ENCODE assay signal across 1 cellular context in the genomic region with DNA sequence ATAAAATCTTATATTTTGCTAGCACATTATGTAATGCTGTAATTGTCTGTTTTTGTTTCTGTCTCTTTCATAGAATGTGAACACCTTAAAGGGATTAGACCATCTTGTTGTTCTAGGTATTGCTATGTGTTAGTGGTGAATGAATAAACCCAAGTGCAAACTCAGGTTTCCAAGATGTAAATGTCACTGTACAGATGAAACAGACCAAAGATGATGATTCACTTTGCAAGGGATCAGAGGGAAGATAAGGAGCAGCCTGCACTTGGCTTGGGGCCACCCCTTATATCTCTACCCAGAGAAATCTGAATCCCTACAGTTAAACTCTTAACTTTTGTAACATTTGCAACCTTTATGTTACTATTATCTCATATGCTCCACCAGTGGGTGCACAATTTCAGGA.
TF ChIP-seq lines count a peak whose summit lies in the region.

No MANE protein-coding gene starts in this region.

TF ChIP-seq in K562, 482 proteins besides CTCF, POLR2A, EP300 and RAD21 (continued from another document and continues in another):
- TF ChIP-seq HMG20A (CRISPR knock-in tag; conservative IDR thresholded peaks at IDR 0.05) (no peak), NR2C2 (CRISPR knock-in tag; IDR thresholded peaks at IDR 0.05) (no peak), NR2C2 (tag; IDR thresholded peaks at IDR 0.05) (no peak), SNRNP70 (optimal IDR thresholded peaks at IDR 0.05; ENCODE audit: low read depth, low read length) (no peak), SMARCC2 (IDR thresholded peaks at IDR 0.05; ENCODE audit: low read depth) (peak; percentile 72; the same call in 1 of the 2 replicates), STAG1 (CRISPR knock-in tag; IDR thresholded peaks at IDR 0.05; ENCODE audit: borderline replicate concordance) (no peak), DACH1 (IDR thresholded peaks at IDR 0.05; ENCODE audit: partially characterized antibody) (no peak), TCF3 (CRISPR knock-in tag; IDR thresholded peaks at IDR 0.05) (peak; percentile 81), ZBTB7A (IDR thresholded peaks at IDR 0.05; ENCODE audit: borderline replicate concordance, control insufficient read depth, low read depth, low read length) (no peak), KAT2B (IDR thresholded peaks at IDR 0.05; ENCODE audit: low read depth, low read length) (no peak), ZNF586 (CRISPR knock-in tag; conservative IDR thresholded peaks at IDR 0.05) (no peak), BACH1 (tag; IDR thresholded peaks at IDR 0.05) (no peak), RFX7 (CRISPR knock-in tag; IDR thresholded peaks at IDR 0.05) (no peak), NFATC3 (IDR thresholded peaks at IDR 0.05) (no peak), ARNT (IDR thresholded peaks at IDR 0.05) (no peak; a peak in 1 of 4 replicates), WHSC1 (IDR thresholded peaks at IDR 0.05; ENCODE audit: low read length) (no peak), NCOA4 (IDR thresholded peaks at IDR 0.05; ENCODE audit: partially characterized antibody) (no peak), MEIS2 (IDR thresholded peaks at IDR 0.05; ENCODE audit: partially characterized antibody) (peak; percentile 55), PHTF2 (CRISPR knock-in tag; IDR thresholded peaks at IDR 0.05) (no peak), MIER1 (IDR thresholded peaks at IDR 0.05; ENCODE audit: low read depth) (no peak), KAT8 (IDR thresholded peaks at IDR 0.05; ENCODE audit: low read depth) (no peak), BCOR (IDR thresholded peaks at IDR 0.05) (peak; percentile 15; the same call in 1 of the 2 replicates), CEBPG (CRISPR knock-in tag; IDR thresholded peaks at IDR 0.05) (no peak), CEBPG (tag; conservative IDR thresholded peaks at IDR 0.05 in 1 of 2, IDR thresholded peaks at IDR 0.05 in 1 of 2) (no peak; a peak in 1 of 4 replicates), EZH2 (IDR thresholded peaks at IDR 0.05; ENCODE audit: borderline replicate concordance, low read depth, low read length) (no peak), ZNF584 (CRISPR knock-in tag; IDR thresholded peaks at IDR 0.05; ENCODE audit: low read depth) (no peak), ZNF316 (IDR thresholded peaks at IDR 0.05) (peak; percentile 39; the same call in 1 of the 2 replicates), JUN (IDR thresholded peaks at IDR 0.05; ENCODE audit: borderline replicate concordance, low read depth, low read length) (peak; percentile 84), JUN (CRISPR knock-in tag; IDR thresholded peaks at IDR 0.05; ENCODE audit: borderline replicate concordance) (no peak), STAT5B (CRISPR knock-in tag; IDR thresholded peaks at IDR 0.05) (no peak), TFAM (CRISPR knock-in tag; conservative IDR thresholded peaks at IDR 0.05) (no peak), PURB (CRISPR knock-in tag; IDR thresholded peaks at IDR 0.05; ENCODE audit: low read depth) (no peak), MYC (IDR thresholded peaks at IDR 0.05; ENCODE audit: low read depth, low read length) (peak; percentile 49), MYC (CRISPR knock-in tag; IDR thresholded peaks at IDR 0.05; ENCODE audit: borderline replicate concordance, low read depth) (no peak), ZNF174 (CRISPR knock-in tag; IDR thresholded peaks at IDR 0.05) (no peak), GTF2F1 (IDR thresholded peaks at IDR 0.05; ENCODE audit: low read depth, low read length) (no peak), CBFB (CRISPR knock-in tag; IDR thresholded peaks at IDR 0.05) (no peak), CHD1 (IDR thresholded peaks at IDR 0.05; ENCODE audit: low read length) (no peak), SMAD3 (CRISPR knock-in tag; conservative IDR thresholded peaks at IDR 0.05) (no peak), RBM14 (IDR thresholded peaks at IDR 0.05; ENCODE audit: borderline replicate concordance, insufficient read depth, low read depth, low read length) (no peak), ZNF134 (CRISPR knock-in tag; conservative IDR thresholded peaks at IDR 0.05) (no peak), TRIM28 (IDR thresholded peaks at IDR 0.05) (no peak), KLF13 (tag; IDR thresholded peaks at IDR 0.05; ENCODE audit: borderline replicate concordance, low read depth) (no peak), SMARCB1 (IDR thresholded peaks at IDR 0.05; ENCODE audit: insufficient read length, low read depth) (no peak), ZBTB8A (IDR thresholded peaks at IDR 0.05; ENCODE audit: partially characterized antibody) (no peak), ZNF75A (CRISPR knock-in tag; IDR thresholded peaks at IDR 0.05) (no peak), ZNF551 (CRISPR knock-in tag; IDR thresholded peaks at IDR 0.05) (no peak), ZKSCAN1 (IDR thresholded peaks at IDR 0.05; ENCODE audit: low read depth, low read length) (no peak), NELFE (IDR thresholded peaks at IDR 0.05; ENCODE audit: insufficient read depth, insufficient read length) (no peak), NUFIP1 (IDR thresholded peaks at IDR 0.05; ENCODE audit: partially characterized antibody) (no peak), GABPB2 (CRISPR knock-in tag; conservative IDR thresholded peaks at IDR 0.05) (no peak), DDX20 (tag; IDR thresholded peaks at IDR 0.05; ENCODE audit: low read depth) (no peak), HNRNPH1 (optimal IDR thresholded peaks at IDR 0.05; ENCODE audit: low read depth, low read length) (no peak), PRPF4 (IDR thresholded peaks at IDR 0.05; ENCODE audit: insufficient read depth, low read depth, low read length, poor library complexity, severe bottlenecking) (no peak), TARDBP (IDR thresholded peaks at IDR 0.05) (no peak), NBN (IDR thresholded peaks at IDR 0.05; ENCODE audit: low read depth) (peak; percentile 79; the same call in 1 of the 2 replicates), ILK (tag; IDR thresholded peaks at IDR 0.05; ENCODE audit: borderline replicate concordance, low read depth) (no peak), CBX2 (IDR thresholded peaks at IDR 0.05; ENCODE audit: insufficient read depth, low read length, poor library complexity, severe bottlenecking) (no peak), PRMT5 (CRISPR knock-in tag; IDR thresholded peaks at IDR 0.05) (no peak)
- TF ChIP-seq, protein P1, sequence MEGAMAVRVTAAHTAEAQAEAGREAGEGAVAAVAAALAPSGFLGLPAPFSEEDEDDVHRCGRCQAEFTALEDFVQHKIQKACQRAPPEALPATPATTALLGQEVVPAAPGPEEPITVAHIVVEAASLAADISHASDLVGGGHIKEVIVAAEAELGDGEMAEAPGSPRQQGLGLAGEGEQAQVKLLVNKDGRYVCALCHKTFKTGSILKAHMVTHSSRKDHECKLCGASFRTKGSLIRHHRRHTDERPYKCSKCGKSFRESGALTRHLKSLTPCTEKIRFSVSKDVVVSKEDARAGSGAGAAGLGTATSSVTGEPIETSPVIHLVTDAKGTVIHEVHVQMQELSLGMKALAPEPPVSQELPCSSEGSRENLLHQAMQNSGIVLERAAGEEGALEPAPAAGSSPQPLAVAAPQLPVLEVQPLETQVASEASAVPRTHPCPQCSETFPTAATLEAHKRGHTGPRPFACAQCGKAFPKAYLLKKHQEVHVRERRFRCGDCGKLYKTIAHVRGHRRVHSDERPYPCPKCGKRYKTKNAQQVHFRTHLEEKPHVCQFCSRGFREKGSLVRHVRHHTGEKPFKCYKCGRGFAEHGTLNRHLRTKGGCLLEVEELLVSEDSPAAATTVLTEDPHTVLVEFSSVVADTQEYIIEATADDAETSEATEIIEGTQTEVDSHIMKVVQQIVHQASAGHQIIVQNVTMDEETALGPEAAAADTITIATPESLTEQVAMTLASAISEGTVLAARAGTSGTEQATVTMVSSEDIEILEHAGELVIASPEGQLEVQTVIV (CRISPR knock-in tag; IDR thresholded peaks at IDR 0.05; ENCODE audit: borderline replicate concordance), result no peak
- TF ChIP-seq, protein P2, sequence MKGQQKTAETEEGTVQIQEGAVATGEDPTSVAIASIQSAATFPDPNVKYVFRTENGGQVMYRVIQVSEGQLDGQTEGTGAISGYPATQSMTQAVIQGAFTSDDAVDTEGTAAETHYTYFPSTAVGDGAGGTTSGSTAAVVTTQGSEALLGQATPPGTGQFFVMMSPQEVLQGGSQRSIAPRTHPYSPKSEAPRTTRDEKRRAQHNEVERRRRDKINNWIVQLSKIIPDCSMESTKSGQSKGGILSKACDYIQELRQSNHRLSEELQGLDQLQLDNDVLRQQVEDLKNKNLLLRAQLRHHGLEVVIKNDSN (CRISPR knock-in tag; IDR thresholded peaks at IDR 0.05), result no peak
- TF ChIP-seq, protein P3, sequence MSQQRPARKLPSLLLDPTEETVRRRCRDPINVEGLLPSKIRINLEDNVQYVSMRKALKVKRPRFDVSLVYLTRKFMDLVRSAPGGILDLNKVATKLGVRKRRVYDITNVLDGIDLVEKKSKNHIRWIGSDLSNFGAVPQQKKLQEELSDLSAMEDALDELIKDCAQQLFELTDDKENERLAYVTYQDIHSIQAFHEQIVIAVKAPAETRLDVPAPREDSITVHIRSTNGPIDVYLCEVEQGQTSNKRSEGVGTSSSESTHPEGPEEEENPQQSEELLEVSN (IDR thresholded peaks at IDR 0.05; ENCODE audit: borderline replicate concordance in 1 of 2, extremely low read depth in 1 of 2, insufficient read depth in 1 of 2, insufficient read length in 1 of 2, low read depth in 1 of 2, low read length in 1 of 2, poor library complexity in 1 of 2, severe bottlenecking in 1 of 2), result no peak
- TF ChIP-seq, protein P4, sequence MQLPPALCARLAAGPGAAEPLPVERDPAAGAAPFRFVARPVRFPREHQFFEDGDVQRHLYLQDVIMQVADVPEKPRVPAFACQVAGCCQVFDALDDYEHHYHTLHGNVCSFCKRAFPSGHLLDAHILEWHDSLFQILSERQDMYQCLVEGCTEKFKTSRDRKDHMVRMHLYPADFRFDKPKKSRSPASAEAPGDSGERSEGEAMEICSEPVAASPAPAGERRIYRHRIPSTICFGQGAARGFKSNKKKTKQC (CRISPR knock-in tag; IDR thresholded peaks at IDR 0.05), result no peak
- TF ChIP-seq, protein P5, sequence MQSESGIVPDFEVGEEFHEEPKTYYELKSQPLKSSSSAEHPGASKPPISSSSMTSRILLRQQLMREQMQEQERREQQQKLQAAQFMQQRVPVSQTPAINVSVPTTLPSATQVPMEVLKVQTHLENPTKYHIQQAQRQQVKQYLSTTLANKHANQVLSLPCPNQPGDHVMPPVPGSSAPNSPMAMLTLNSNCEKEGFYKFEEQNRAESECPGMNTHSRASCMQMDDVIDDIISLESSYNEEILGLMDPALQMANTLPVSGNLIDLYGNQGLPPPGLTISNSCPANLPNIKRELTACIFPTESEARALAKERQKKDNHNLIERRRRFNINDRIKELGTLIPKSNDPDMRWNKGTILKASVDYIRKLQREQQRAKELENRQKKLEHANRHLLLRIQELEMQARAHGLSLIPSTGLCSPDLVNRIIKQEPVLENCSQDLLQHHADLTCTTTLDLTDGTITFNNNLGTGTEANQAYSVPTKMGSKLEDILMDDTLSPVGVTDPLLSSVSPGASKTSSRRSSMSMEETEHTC (IDR thresholded peaks at IDR 0.05), result no peak
- TF ChIP-seq, protein P6, sequence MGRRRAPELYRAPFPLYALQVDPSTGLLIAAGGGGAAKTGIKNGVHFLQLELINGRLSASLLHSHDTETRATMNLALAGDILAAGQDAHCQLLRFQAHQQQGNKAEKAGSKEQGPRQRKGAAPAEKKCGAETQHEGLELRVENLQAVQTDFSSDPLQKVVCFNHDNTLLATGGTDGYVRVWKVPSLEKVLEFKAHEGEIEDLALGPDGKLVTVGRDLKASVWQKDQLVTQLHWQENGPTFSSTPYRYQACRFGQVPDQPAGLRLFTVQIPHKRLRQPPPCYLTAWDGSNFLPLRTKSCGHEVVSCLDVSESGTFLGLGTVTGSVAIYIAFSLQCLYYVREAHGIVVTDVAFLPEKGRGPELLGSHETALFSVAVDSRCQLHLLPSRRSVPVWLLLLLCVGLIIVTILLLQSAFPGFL (CRISPR knock-in tag; IDR thresholded peaks at IDR 0.05), result no peak
- TF ChIP-seq, protein P7, sequence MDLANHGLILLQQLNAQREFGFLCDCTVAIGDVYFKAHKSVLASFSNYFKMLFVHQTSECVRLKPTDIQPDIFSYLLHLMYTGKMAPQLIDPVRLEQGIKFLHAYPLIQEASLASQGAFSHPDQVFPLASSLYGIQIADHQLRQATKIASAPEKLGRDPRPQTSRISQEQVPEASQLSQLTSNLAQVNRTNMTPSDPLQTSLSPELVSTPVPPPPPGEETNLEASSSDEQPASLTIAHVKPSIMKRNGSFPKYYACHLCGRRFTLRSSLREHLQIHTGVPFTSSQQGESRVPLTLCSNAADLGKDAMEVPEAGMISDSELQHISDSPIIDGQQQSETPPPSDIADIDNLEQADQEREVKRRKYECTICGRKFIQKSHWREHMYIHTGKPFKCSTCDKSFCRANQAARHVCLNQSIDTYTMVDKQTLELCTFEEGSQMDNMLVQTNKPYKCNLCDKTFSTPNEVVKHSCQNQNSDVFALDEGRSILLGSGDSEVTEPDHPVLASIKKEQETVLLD (IDR thresholded peaks at IDR 0.05), result no peak
- TF ChIP-seq, protein P8, sequence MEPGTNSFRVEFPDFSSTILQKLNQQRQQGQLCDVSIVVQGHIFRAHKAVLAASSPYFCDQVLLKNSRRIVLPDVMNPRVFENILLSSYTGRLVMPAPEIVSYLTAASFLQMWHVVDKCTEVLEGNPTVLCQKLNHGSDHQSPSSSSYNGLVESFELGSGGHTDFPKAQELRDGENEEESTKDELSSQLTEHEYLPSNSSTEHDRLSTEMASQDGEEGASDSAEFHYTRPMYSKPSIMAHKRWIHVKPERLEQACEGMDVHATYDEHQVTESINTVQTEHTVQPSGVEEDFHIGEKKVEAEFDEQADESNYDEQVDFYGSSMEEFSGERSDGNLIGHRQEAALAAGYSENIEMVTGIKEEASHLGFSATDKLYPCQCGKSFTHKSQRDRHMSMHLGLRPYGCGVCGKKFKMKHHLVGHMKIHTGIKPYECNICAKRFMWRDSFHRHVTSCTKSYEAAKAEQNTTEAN (CRISPR knock-in tag; IDR thresholded peaks at IDR 0.05), result no peak
- TF ChIP-seq, protein P9, sequence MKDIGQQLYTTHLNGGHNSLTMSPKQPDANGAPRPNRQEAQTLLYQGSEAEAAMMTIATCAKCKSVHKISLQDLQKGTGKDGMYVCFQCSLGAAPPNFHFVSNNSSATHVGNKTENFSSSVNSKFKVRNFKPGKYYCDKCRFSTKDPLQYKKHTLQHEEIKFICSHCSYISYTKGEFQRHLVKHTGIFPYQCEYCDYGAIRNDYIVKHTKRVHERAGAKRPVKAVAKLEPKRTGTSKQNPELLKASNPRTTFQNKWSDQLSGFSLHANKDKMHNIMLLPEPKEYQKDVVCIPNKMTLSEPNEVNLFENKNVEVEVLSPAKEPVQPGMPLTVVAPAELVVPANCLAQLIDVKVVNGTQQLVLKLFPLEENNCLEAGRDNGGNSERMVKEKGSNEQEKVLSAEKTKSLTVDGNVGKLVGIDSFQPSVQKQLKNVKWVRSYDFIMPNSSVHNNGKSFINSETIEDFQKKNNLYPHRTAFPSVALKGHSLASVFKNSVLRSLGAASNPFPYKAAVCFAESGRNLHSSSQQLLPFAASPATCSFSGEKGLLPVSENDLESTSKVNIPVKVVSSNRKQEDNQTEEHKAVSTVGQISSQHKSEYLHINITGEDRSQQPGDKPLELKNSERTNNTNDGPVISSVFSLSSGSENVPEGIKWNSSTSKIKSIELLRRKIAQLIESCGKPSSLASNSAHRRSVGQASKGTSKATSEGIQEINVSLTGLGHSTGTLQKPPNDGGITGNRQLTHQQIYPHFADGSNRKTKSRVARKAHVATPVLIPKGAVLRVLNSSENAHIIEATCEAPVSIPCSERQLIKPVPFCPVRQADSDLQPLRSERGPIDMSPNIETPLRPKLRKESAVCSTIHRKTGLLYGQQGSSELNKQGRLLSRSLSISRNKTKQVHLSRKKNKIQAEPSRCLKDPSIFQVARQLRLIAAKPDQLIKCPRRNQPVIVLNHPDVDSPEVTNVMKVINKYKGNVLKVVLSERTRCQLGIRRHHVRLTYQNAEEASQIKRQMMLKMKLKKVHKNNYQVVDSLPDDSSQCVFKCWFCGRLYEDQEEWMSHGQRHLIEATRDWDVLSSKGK (CRISPR knock-in tag; IDR thresholded peaks at IDR 0.05), result no peak
